In genomic region chr19:12603714-12604113, GRCh38 we compare ENCODE assay signal across 10 cellular contexts. TPM values are rescaled to one million over a fixed set of nuclear protein-coding genes. Genes with fewer than 3 reads are reported as not detected.
DNase-seq lines count a peak whose midpoint lies in the region; ATAC-seq and TF ChIP-seq lines count a peak whose summit lies in the region.
"Had no signal": no experiment of that assay in that cellular context is flagged by ENCODE, and none has a peak within 500 bp of the region (broad histone marks: within the 10 kb centered on the region; RNA-seq: fewer than 3 reads in every experiment).

No MANE protein-coding gene starts in this region.

- H3K4me3 ChIP-seq in coronary artery (no peak overlapping the region), ascending aorta (no peak overlapping the region)
- H3K4me3 ChIP-seq: left lung had no signal

- no peaks in the 10 kb centered on the region for H3K9me3 Mint-ChIP-seq in T-helper 1 cell treated with Interleukin-12 subunit alpha and Interleukin-12 subunit beta and Interleukin-4 antibody, amounts not matched to agents 30 μg/mL and 1 μg/mL, for 36 hours

- no peaks in the 10 kb centered on the region for H3K9me3 ChIP-seq in ascending aorta
- H3K9me3 ChIP-seq: left lung had no signal

- H3K36me3 Mint-ChIP-seq in T-helper 1 cell treated with Interleukin-12 subunit alpha and Interleukin-12 subunit beta and Interleukin-4 antibody, amounts not matched to agents 30 μg/mL and 1 μg/mL, for 36 hours (ENCODE audit: low read depth): peaks cover 16% of the 10 kb centered on the region

- peaks cover 8% of the 10 kb centered on the region for H3K4me1 Mint-ChIP-seq in T-helper 1 cell treated with Interleukin-12 subunit alpha and Interleukin-12 subunit beta and Interleukin-4 antibody, amounts not matched to agents 30 μg/mL and 1 μg/mL, for 36 hours (ENCODE audit: low read depth)

- H3K27me3 ChIP-seq in ascending aorta: no peaks in the 10 kb centered on the region
- H3K27me3 ChIP-seq: left lung had no signal

- H3K27me3 Mint-ChIP-seq in T-helper 1 cell treated with Interleukin-12 subunit alpha and Interleukin-12 subunit beta and Interleukin-4 antibody, amounts not matched to agents 30 μg/mL and 1 μg/mL, for 36 hours (ENCODE audit: low read depth): no peaks in the 10 kb centered on the region

- TF ChIP-seq CTCF in coronary artery (IDR thresholded peaks at IDR 0.05): no peak
- TF ChIP-seq CTCF in ascending aorta (IDR thresholded peaks at IDR 0.05): no peak

- peaks cover 4 to 27% of the 10 kb centered on the region in 2 donors for H3K36me3 ChIP-seq in ascending aorta

- H3K27ac ChIP-seq in caudate nucleus (ENCODE audit: low read depth, low read length) (peak overlapping the region; percentile 26), coronary artery (no peak overlapping the region), ascending aorta (no peak overlapping the region)
- H3K27ac ChIP-seq: left lung had no signal

- peak; percentile 52 for ATAC-seq in GM21515 (IDR thresholded peaks at IDR 0.05; ENCODE audit: unreplicated experiment)
- ATAC-seq in HG03045 (IDR thresholded peaks at IDR 0.05; ENCODE audit: unreplicated experiment): no peak
- ATAC-seq in HG03159 (IDR thresholded peaks at IDR 0.05; ENCODE audit: unreplicated experiment): no peak
- ATAC-seq: left lung had no signal

- no peaks in the 10 kb centered on the region for H3K4me1 ChIP-seq in ascending aorta

- intact Hi-C loops in ascending aorta (cut with DNase I): no loop called here

- peak overlapping the region; percentile 68 for H3K27ac Mint-ChIP-seq in T-helper 1 cell treated with Interleukin-12 subunit alpha and Interleukin-12 subunit beta and Interleukin-4 antibody, amounts not matched to agents 30 μg/mL and 1 μg/mL, for 36 hours

- H3K4me3 Mint-ChIP-seq in T-helper 1 cell treated with Interleukin-12 subunit alpha and Interleukin-12 subunit beta and Interleukin-4 antibody, amounts not matched to agents 30 μg/mL and 1 μg/mL, for 36 hours: no peak overlapping the region

- peak; percentile 78 for DNase-seq in A172 (ENCODE audit: low spot score)
- DNase-seq in caudate nucleus (lab: John Stamatoyannopoulos, UW): peak in 27 of 61 donors; percentile 0 to 79 (median 10)
- no peak for DNase-seq in coronary artery (ENCODE audit: low spot score)
- DNase-seq in ascending aorta (ENCODE audit: low spot score in 2 of 2): no peak
- DNase-seq: Karpas-422, left lung had no signal

RNA-seq across cellular contexts. Expression of gene ZNF490, which starts 6.9 kb away (rescaled TPM):
- total RNA-seq in A172 (2014; rRNA removed; shearing (Covaris generic)): 4.7 and 6.9 TPM in 2 replicates
- total RNA-seq in ascending aorta: 27.8 TPM

RNA-seq across cellular contexts. Expression of gene ZNF791, which starts 7.0 kb away (rescaled TPM):
- 10.5 and 29.2 TPM in 2 replicates for total RNA-seq in A172 (2014; rRNA removed; shearing (Covaris generic))
- total RNA-seq in ascending aorta: 6.9 TPM

RNA-seq across cellular contexts. Expression of gene ZNF564, which starts 52.4 kb away (rescaled TPM):
- 6.7 TPM in 2 replicates for total RNA-seq in A172 (2014; rRNA removed; shearing (Covaris generic))
- total RNA-seq in ascending aorta: 2.6 TPM
